Comparison of ENCODE assay signal across 8 cellular contexts in genomic region chr22:26512149-26512793, GRCh38. TPM values are rescaled to one million over a fixed set of nuclear protein-coding genes. Genes with fewer than 3 reads are reported as not detected.
A peak's percentile ranks its signal among the peaks of the same experiment; 100 is the strongest.
DNase-seq lines count a peak whose midpoint lies in the region; TF ChIP-seq lines count a peak whose summit lies in the region.

Gene TFIP11 (minus strand): TSS chr22:26512473. CDS start chr22:26510272, 2,201 bp downstream.

- peaks cover 38% of the 10 kb centered on the region for H3K4me1 Mint-ChIP-seq in HFFc6 (ENCODE audit: low read depth)
- H3K4me1 Mint-ChIP-seq in activated naive CD8-positive, alpha-beta T cell (ENCODE audit: low read depth), result peaks cover 39% of the 10 kb centered on the region

- TF ChIP-seq CTCF in HFFc6 (IDR thresholded peaks at IDR 0.05) (peak; percentile 45; the same call in 1 of the 2 replicates), suprapubic skin (IDR thresholded peaks at IDR 0.05) (no peak)

- peak within 1 kb of the TSS; percentile 100 for H3K4me3 Mint-ChIP-seq in HFFc6
- peak within 1 kb of the TSS; percentile 100 for H3K4me3 Mint-ChIP-seq in activated naive CD8-positive, alpha-beta T cell

- TF ChIP-seq EP300 in suprapubic skin (IDR thresholded peaks at IDR 0.05), result no peak

- peaks cover 21% of the 10 kb centered on the region for H3K4me1 ChIP-seq in suprapubic skin

- TF ChIP-seq POLR2A in suprapubic skin (IDR thresholded peaks at IDR 0.05), result peak in 1 of 2 donors; percentile 76

- H3K27me3 ChIP-seq in suprapubic skin, result no peaks in the 10 kb centered on the region

- no peaks in the 10 kb centered on the region for H3K9me3 Mint-ChIP-seq in HFFc6
- H3K9me3 Mint-ChIP-seq in activated naive CD8-positive, alpha-beta T cell (ENCODE audit: low read depth), result no peaks in the 10 kb centered on the region

- H3K36me3 ChIP-seq in suprapubic skin, result peaks cover 25% of the 10 kb centered on the region

- 0% methylated on average over 19 of the region's 40 CpGs for WGBS in suprapubic skin

- no peaks in the 10 kb centered on the region for H3K9me3 ChIP-seq in suprapubic skin

- H3K27ac ChIP-seq in suprapubic skin, result peak within 1 kb of the TSS; percentile 72

- H3K27ac Mint-ChIP-seq in HFFc6, result peak within 1 kb of the TSS; percentile 96
- peak within 1 kb of the TSS; percentile 95 for H3K27ac Mint-ChIP-seq in activated naive CD8-positive, alpha-beta T cell

- peaks cover 21% of the 10 kb centered on the region for H3K36me3 Mint-ChIP-seq in HFFc6 (ENCODE audit: low read depth)
- H3K36me3 Mint-ChIP-seq in activated naive CD8-positive, alpha-beta T cell, result peaks cover 6% of the 10 kb centered on the region

- no peaks in the 10 kb centered on the region for H3K27me3 Mint-ChIP-seq in HFFc6 (ENCODE audit: insufficient read depth)
- no peaks in the 10 kb centered on the region for H3K27me3 Mint-ChIP-seq in activated naive CD8-positive, alpha-beta T cell

- peak within 1 kb of the TSS; percentile 68 for H3K4me3 ChIP-seq in suprapubic skin

- DNase-seq in GM04504 (ENCODE audit: low read depth) (peak; percentile 74), HFFc6 (peak; percentile 88), NCI-H1048 (lab: John Stamatoyannopoulos, UW) (peak; percentile 78), SKM-1 treated with dmso at 0.1 percent for 144 hours (lab: John Stamatoyannopoulos, UW; ENCODE audit: unreplicated experiment) (peak; percentile 76), glomerular endothelial cell (ENCODE audit: extremely low read depth, low read depth, low spot score) (no peak), occipital lobe (lab: John Stamatoyannopoulos, UW) (peak; percentile 94), suprapubic skin (ENCODE audit: low spot score in 2 of 2) (peak; percentile 97)

RNA-seq across cellular contexts. Expression of gene TFIP11, which starts in this region (rescaled TPM):
- 10 to 100 TPM; 31.4 to 35.8 (median 33.9) TPM for total RNA-seq in HFFc6 (2021; fragmentation: NEBNext Ultra II Directional; extraction: Animal tissue kit (Norgen Biotek cat#: 25700))
- total RNA-seq in glomerular endothelial cell (19.8 and 29.0 TPM in 2 replicates), occipital lobe (43.8 TPM), suprapubic skin (10 to 100 TPM; 35.3 to 46.3 (median 37.5) TPM)
